10 cellular contexts compared by ENCODE assay signal in genomic region chr3:156685198-156685597, GRCh38. TPM values are rescaled to one million over a fixed set of nuclear protein-coding genes. Genes with fewer than 3 reads are reported as not detected.
DNase-seq lines count a peak whose midpoint lies in the region; ATAC-seq and TF ChIP-seq lines count a peak whose summit lies in the region.
"Had no signal": no experiment of that assay in that cellular context is flagged by ENCODE, and none has a peak within 500 bp of the region (broad histone marks: within the 10 kb centered on the region; RNA-seq: fewer than 3 reads in every experiment).

No MANE protein-coding gene starts in this region.

- H3K27me3 ChIP-seq in CD8-positive, alpha-beta T cell (ENCODE audit: insufficient read depth, low read length), result no peaks in the 10 kb centered on the region
- H3K27me3 ChIP-seq in SU-DHL-6 (ENCODE audit: low read length), result no peaks in the 10 kb centered on the region
- H3K27me3 ChIP-seq in prostate gland (replicated peaks; ENCODE audit: insufficient read depth), result no peaks in the 10 kb centered on the region
- H3K27me3 ChIP-seq: vagina had no signal

- no peak overlapping the region for H2AFZ ChIP-seq in SU-DHL-6 (ENCODE audit: low read depth, low read length, severe bottlenecking)

- H3K79me2 ChIP-seq in SU-DHL-6 (ENCODE audit: insufficient read depth, low read length), result peaks cover 100% of the 10 kb centered on the region

- no peak overlapping the region for H3K27ac Mint-ChIP-seq in CD8-positive, alpha-beta T cell

- peak overlapping the region; percentile 23 for H3K4me3 Mint-ChIP-seq in CD8-positive, alpha-beta T cell

- no peaks in the 10 kb centered on the region for H3K9me2 ChIP-seq in SU-DHL-6 (replicated peaks; ENCODE audit: insufficient read depth, low read length)

- peaks cover 50% of the 10 kb centered on the region for H3K4me1 ChIP-seq in CD8-positive, alpha-beta T cell (ENCODE audit: insufficient read depth, low read length)
- peaks cover 17% of the 10 kb centered on the region for H3K4me1 ChIP-seq in prostate gland (replicated peaks)

- no peak for TF ChIP-seq POLR2A in prostate gland (IDR thresholded peaks at IDR 0.05)

- H3K27me3 Mint-ChIP-seq in CD8-positive, alpha-beta T cell (ENCODE audit: low read depth), result no peaks in the 10 kb centered on the region

- H3K4me3 ChIP-seq in CD8-positive, alpha-beta T cell (ENCODE audit: low read depth, low read length), result no peak overlapping the region
- H3K4me3 ChIP-seq in SU-DHL-6 (ENCODE audit: insufficient read depth, low read length, poor library complexity, severe bottlenecking) (no peak overlapping the region), prostate gland (no peak overlapping the region)
- H3K4me3 ChIP-seq: vagina had no signal

- no peak for ATAC-seq in CD8-positive, alpha-beta T cell
- peak; percentile 37 for ATAC-seq in GM21528 (IDR thresholded peaks at IDR 0.05; ENCODE audit: low FRiP score, unreplicated experiment)

- TF ChIP-seq CTCF in CD8-positive, alpha-beta T cell (IDR thresholded peaks at IDR 0.05), result no peak
- TF ChIP-seq CTCF in SU-DHL-6 (IDR thresholded peaks at IDR 0.05; ENCODE audit: insufficient read depth, low read length, poor library complexity, severe bottlenecking), result no peak
- no peak for TF ChIP-seq CTCF in prostate gland (IDR thresholded peaks at IDR 0.05)

- no peak overlapping the region for H3K9ac ChIP-seq in SU-DHL-6 (ENCODE audit: low read length)

- H3K36me3 Mint-ChIP-seq in CD8-positive, alpha-beta T cell, result peaks cover 43% of the 10 kb centered on the region

- POLR2A ChIA-PET in CD8-positive, alpha-beta T cell (lab: Charles Lee), result interaction anchor here (1.0 kb wide), 1 partner anchor 9 kb away, joined by 3 read pairs; no protein-coding TSS in a partner anchor

- intact Hi-C loops in CD8-positive, alpha-beta T cell (cut with DNase I, micrococcal nuclease), result loop anchor here in 1 of 2 experiments (1.0 kb wide), 1 partner anchor 8 kb away; no protein-coding TSS in a partner anchor
- intact Hi-C loops in prostate gland (cut with DNase I), result no loop called here

- no peaks in the 10 kb centered on the region for H3K9me3 ChIP-seq in CD8-positive, alpha-beta T cell (ENCODE audit: low read length)
- H3K9me3 ChIP-seq in SU-DHL-6 (ENCODE audit: insufficient read depth, low read length) (no peaks in the 10 kb centered on the region), prostate gland (no peaks in the 10 kb centered on the region)
- H3K9me3 ChIP-seq: vagina had no signal

- CTCF ChIA-PET in CD8-positive, alpha-beta T cell (lab: Charles Lee), result interaction anchor here (0.6 kb wide), 1 partner anchor 433 kb away, joined by 3 read pairs; no protein-coding TSS in a partner anchor

- DNase-seq in CD8-positive, alpha-beta T cell, result no peak
- DNase-seq in iris pigment epithelial cell (ENCODE audit: low read depth) (peak; percentile 68), prostate gland (ENCODE audit: low spot score) (no peak), anterior cingulate cortex (lab: John Stamatoyannopoulos, UW) (no peak), KG1 (lab: John Stamatoyannopoulos, UW) (no peak), GF-D8 (lab: John Stamatoyannopoulos, UW) (no peak)
- DNase-seq: stimulated activated CD4-positive, alpha-beta T cell treated with anti-CD3 and anti-CD28 coated beads, Interleukin-12 subunit alpha, Interleukin-12 subunit beta, amount 100 ng/mL, for 4 hours had no signal

- peaks cover 93% of the 10 kb centered on the region for H4K20me1 ChIP-seq in SU-DHL-6 (ENCODE audit: low read depth, low read length)

- H3F3A ChIP-seq in SU-DHL-6 (ENCODE audit: insufficient read depth), result peaks cover 33% of the 10 kb centered on the region; the same call in 1 of the 2 replicates

- H3K4me1 Mint-ChIP-seq in CD8-positive, alpha-beta T cell (ENCODE audit: low read depth), result peaks cover 89% of the 10 kb centered on the region

- 66% methylated on average over 2 of the region's 2 CpGs for WGBS in prostate gland

- no peak overlapping the region for H3K27ac ChIP-seq in CD8-positive, alpha-beta T cell (ENCODE audit: low read depth, low read length)
- H3K27ac ChIP-seq in SU-DHL-6 (ENCODE audit: low read depth, low read length) (peak overlapping the region; percentile 18; the same call in 1 of the 2 replicates), prostate gland (no peak overlapping the region)
- H3K27ac ChIP-seq: vagina had no signal

- H3K4me2 ChIP-seq in SU-DHL-6 (ENCODE audit: low read depth, low read length, poor library complexity, severe bottlenecking), result peak overlapping the region; percentile 14

- no peaks in the 10 kb centered on the region for H3K9me3 Mint-ChIP-seq in CD8-positive, alpha-beta T cell

- no peaks in the 10 kb centered on the region for H3K36me3 ChIP-seq in CD8-positive, alpha-beta T cell (ENCODE audit: insufficient read depth, low read length)
- H3K36me3 ChIP-seq in SU-DHL-6 (ENCODE audit: low read length) (peaks cover 62% of the 10 kb centered on the region), prostate gland (no peaks in the 10 kb centered on the region)

RNA-seq across cellular contexts. Expression of gene TIPARP, which starts 10.8 kb away (rescaled TPM):
- total RNA-seq in CD8-positive, alpha-beta T cell, result 100 to 1,000 TPM; 265 to 268 TPM
- total RNA-seq in prostate gland, result 10 to 100 TPM; 31.9 to 52.0 TPM

Comparison
In these comparisons a context has a peak if more than half of its experiments do, and no peak if none do; other contexts are left out.
1. RNA of gene TIPARP, which starts 10.8 kb away (total RNA-seq): 265 to 268 TPM in CD8-positive, alpha-beta T cell; 31.9 to 52.0 TPM in prostate gland; every median in the first group is over 4 times any median in the second.